Comparison of ENCODE assay signal across 33 cellular contexts in the genomic region with DNA sequence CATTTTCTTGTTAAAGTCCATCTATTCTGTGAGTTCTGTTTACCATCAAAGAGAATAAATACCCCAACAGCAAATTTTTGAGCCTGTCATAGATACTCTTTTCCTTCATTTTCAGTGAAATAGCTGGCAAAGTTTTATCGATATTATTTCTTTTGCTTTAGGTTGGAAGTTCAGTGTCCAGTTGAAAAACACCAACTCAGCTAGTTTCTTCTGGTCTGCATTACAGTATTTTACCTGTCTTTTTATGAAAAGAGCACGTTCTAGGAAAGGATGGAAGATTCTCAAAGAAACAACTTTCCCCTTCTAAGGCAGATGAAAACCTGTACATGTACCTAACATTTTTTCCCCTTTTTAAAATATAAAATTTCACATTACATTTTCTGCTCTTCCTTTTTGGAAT.
"Had no signal": no experiment of that assay in that cellular context is flagged by ENCODE, and none has a peak within 500 bp of the region (broad histone marks: within the 10 kb centered on the region; RNA-seq: fewer than 3 reads in every experiment).

No MANE protein-coding gene starts in this region.

- H3K27me3 ChIP-seq: adrenal gland, ascending aorta, body of pancreas, brain microvascular endothelial cell, breast epithelium, cardiac muscle cell had no signal

- H3K27ac ChIP-seq: adrenal gland, ascending aorta, body of pancreas, brain microvascular endothelial cell, breast epithelium, cardiac muscle cell had no signal

- ATAC-seq: activated naive CD4-positive, alpha-beta T cell treated with anti-CD3 and anti-CD28 coated beads, Interleukin-2, amount 50 U/mL, for 72 hours; activated naive CD8-positive, alpha-beta T cell treated with anti-CD3 and anti-CD28 coated beads, Interleukin-2, amount 50 U/mL, for 24 hours; activated T-cell treated with anti-CD3 and anti-CD28 coated beads, Interleukin-2, amount 50 U/mL, for 4 hours; activated T-cell treated with anti-CD3 and anti-CD28 coated beads, Interleukin-2, amount 50 U/mL, for 72 hours; activated T-helper 17 cell treated with anti-CD3 and anti-CD28 coated beads, Interleukin-2, amount 50 U/mL, for 72 hours; body of pancreas had no signal

- H3K36me3 ChIP-seq: adrenal gland, ascending aorta, brain microvascular endothelial cell, breast epithelium, cardiac muscle cell had no signal

- H3K4me1 ChIP-seq: adrenal gland, ascending aorta, body of pancreas, breast epithelium had no signal

- FAIRE-seq: astrocyte, bronchial epithelial cell had no signal

- H3K9me3 ChIP-seq: adrenal gland, ascending aorta, body of pancreas, breast epithelium had no signal

- DNase-seq: activated effector memory CD4-positive, alpha-beta T cell treated with anti-CD3 and anti-CD28 coated beads, Interleukin-2, amount 50 U/mL, for 16 hours; activated effector memory CD4-positive, alpha-beta T cell treated with Interleukin-2 at 50 U/mL for 16 hours; activated gamma-delta T cell; activated gamma-delta T cell treated with Interleukin-2 at 50 U/mL for 16 hours; activated naive CD4-positive, alpha-beta T cell; activated naive CD4-positive, alpha-beta T cell treated with anti-CD3 and anti-CD28 coated beads for 36 hours; activated naive CD4-positive, alpha-beta T cell treated with anti-CD3 and anti-CD28 coated beads, Interleukin-2, amount 10 ng/mL, durations not matched to agents 7 days and 5 days; activated naive CD4-positive, alpha-beta T cell treated with anti-CD3 and anti-CD28 coated beads, Interleukin-2, amount 50 U/mL, for 16 hours; activated naive CD4-positive, alpha-beta T cell treated with Interleukin-2 at 50 U/mL for 16 hours; activated naive CD8-positive, alpha-beta T cell treated with anti-CD3 and anti-CD28 coated beads for 36 hours; activated naive CD8-positive, alpha-beta T cell treated with anti-CD3 and anti-CD28 coated beads, Interleukin-2, amount 10 ng/mL, durations not matched to agents 7 days and 5 days; activated naive CD8-positive, alpha-beta T cell treated with anti-CD3 and anti-CD28 coated beads, Interleukin-2, amount 50 U/mL, for 24 hours; activated T-cell treated with anti-CD3 and anti-CD28 coated beads, Interleukin-2, amount 50 U/mL, for 24 hours; activated T-cell treated with anti-CD3 and anti-CD28 coated beads, Interleukin-2, amount 50 U/mL, for 4 hours; activated T-cell treated with anti-CD3 and anti-CD28 coated beads, Interleukin-2, amount 50 U/mL, for 48 hours; activated T-cell treated with anti-CD3 and anti-CD28 coated beads, Interleukin-2, amount 50 U/mL, for 72 hours; adrenal gland; amniotic stem cell; amygdala; anterior cingulate cortex; aorta; body of pancreas; brain microvascular endothelial cell; caudate nucleus; central memory CD4-positive, alpha-beta T cell; cerebellar nuclear complex had no signal

- H3K4me3 ChIP-seq: adrenal gland, ascending aorta, body of pancreas, breast epithelium, cardiac muscle cell had no signal
